Comparison of ENCODE assay signal across 1 cellular context in the genomic region with DNA sequence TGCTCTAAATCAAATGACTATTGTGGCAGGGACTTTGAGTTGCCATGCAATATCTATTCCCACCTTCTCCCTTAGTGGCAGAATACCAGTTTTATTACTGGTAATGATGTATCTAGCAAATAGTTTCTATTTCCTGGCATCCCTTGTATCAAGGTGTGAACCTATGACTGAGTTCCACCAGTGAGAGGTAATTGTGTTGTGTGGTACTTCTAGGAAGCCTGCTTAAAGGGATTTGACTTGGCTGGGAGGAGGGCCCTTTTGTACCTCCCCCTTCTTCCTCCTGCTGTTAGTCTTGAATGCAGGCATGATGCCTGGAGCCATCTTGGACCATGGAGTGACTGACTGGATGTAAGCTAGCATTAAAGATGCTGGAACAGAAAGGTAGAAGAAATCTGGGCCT.
TF ChIP-seq lines count a peak whose summit lies in the region.

No MANE protein-coding gene starts in this region.

TF ChIP-seq in HCT116, 20 proteins besides CTCF, POLR2A, EP300 and RAD21:
- no peak for TF ChIP-seq YY1 (IDR thresholded peaks at IDR 0.05; ENCODE audit: extremely low read depth, insufficient replicate concordance, low read depth, low read length)
- no peak for TF ChIP-seq FOSL1 (IDR thresholded peaks at IDR 0.05; ENCODE audit: low read depth)
- TF ChIP-seq SRF (IDR thresholded peaks at IDR 0.05; ENCODE audit: low read depth) = no peak
- TF ChIP-seq ELF1 (IDR thresholded peaks at IDR 0.05; ENCODE audit: borderline replicate concordance, low read depth) = no peak
- TF ChIP-seq JUND (IDR thresholded peaks at IDR 0.05) = no peak
- TF ChIP-seq EGR1 (IDR thresholded peaks at IDR 0.05; ENCODE audit: low read depth) = no peak
- no peak for TF ChIP-seq EZH2 (IDR thresholded peaks at IDR 0.05)
- no peak for TF ChIP-seq SP1 (IDR thresholded peaks at IDR 0.05; ENCODE audit: low read depth)
- TF ChIP-seq ZBTB33 (IDR thresholded peaks at IDR 0.05; ENCODE audit: extremely low read depth, insufficient replicate concordance, low read length) = no peak
